19 cellular contexts compared by ENCODE assay signal in genomic region chr3:18135083-18135814, GRCh38.
DNase-seq lines count a peak whose midpoint lies in the region; ATAC-seq and TF ChIP-seq lines count a peak whose summit lies in the region.
"Had no signal": no experiment of that assay in that cellular context is flagged by ENCODE, and none has a peak within 500 bp of the region (broad histone marks: within the 10 kb centered on the region; RNA-seq: fewer than 3 reads in every experiment).

No MANE protein-coding gene starts in this region.

- peak overlapping the region in 2 of 5 experiments; percentile 18 to 51 for H3K4me3 Mint-ChIP-seq in brain
- H3K4me3 Mint-ChIP-seq in CD4-positive, alpha-beta T cell, result no peak overlapping the region
- no peak overlapping the region for H3K4me3 Mint-ChIP-seq in activated CD4-positive, alpha-beta T cell treated with anti-CD3 and anti-CD28 coated beads, Interleukin-2, amount 10 ng/mL, durations not matched to agents 7 days and 5 days
- H3K4me3 Mint-ChIP-seq: nephron had no signal

- no peaks in the 10 kb centered on the region for H3K36me3 Mint-ChIP-seq in brain
- no peaks in the 10 kb centered on the region for H3K36me3 Mint-ChIP-seq in CD4-positive, alpha-beta T cell (ENCODE audit: low read depth)
- no peaks in the 10 kb centered on the region for H3K36me3 Mint-ChIP-seq in activated CD4-positive, alpha-beta T cell treated with anti-CD3 and anti-CD28 coated beads, Interleukin-2, amount 10 ng/mL, durations not matched to agents 7 days and 5 days (ENCODE audit: low read depth)

- H3K9me3 ChIP-seq in HUES48 (ENCODE audit: control insufficient read depth, insufficient read depth, low read length), result no peaks in the 10 kb centered on the region
- H3K9me3 ChIP-seq in CD4-positive, alpha-beta T cell (ENCODE audit: control insufficient read depth, low read length), result no peaks in the 10 kb centered on the region
- H3K9me3 ChIP-seq: vagina had no signal

- no peak for ATAC-seq in CD4-positive, alpha-beta T cell (ENCODE audit: poor library complexity)

- no peak overlapping the region for H3K9ac ChIP-seq in HUES48 (ENCODE audit: low read depth, low read length)

- peaks cover 10% of the 10 kb centered on the region for H3K4me1 ChIP-seq in HUES48 (ENCODE audit: control insufficient read depth, insufficient read depth, low read length)
- H3K4me1 ChIP-seq: vagina had no signal

- H3K4me1 Mint-ChIP-seq in brain, result peaks cover 29% of the 10 kb centered on the region
- H3K4me1 Mint-ChIP-seq in CD4-positive, alpha-beta T cell (ENCODE audit: low read depth), result no peaks in the 10 kb centered on the region
- H3K4me1 Mint-ChIP-seq in activated CD4-positive, alpha-beta T cell treated with anti-CD3 and anti-CD28 coated beads, Interleukin-2, amount 10 ng/mL, durations not matched to agents 7 days and 5 days, result no peaks in the 10 kb centered on the region
- H3K4me1 Mint-ChIP-seq: nephron had no signal

- no peaks in the 10 kb centered on the region for H3K9me3 Mint-ChIP-seq in brain
- no peaks in the 10 kb centered on the region for H3K9me3 Mint-ChIP-seq in CD4-positive, alpha-beta T cell
- no peaks in the 10 kb centered on the region for H3K9me3 Mint-ChIP-seq in activated CD4-positive, alpha-beta T cell treated with anti-CD3 and anti-CD28 coated beads, Interleukin-2, amount 10 ng/mL, durations not matched to agents 7 days and 5 days
- H3K9me3 Mint-ChIP-seq: nephron had no signal

- H3K27ac Mint-ChIP-seq in brain, result peak overlapping the region in 3 of 5 experiments; percentile 18 to 91 (median 50)
- no peak overlapping the region for H3K27ac Mint-ChIP-seq in CD4-positive, alpha-beta T cell
- H3K27ac Mint-ChIP-seq in activated CD4-positive, alpha-beta T cell treated with anti-CD3 and anti-CD28 coated beads, Interleukin-2, amount 10 ng/mL, durations not matched to agents 7 days and 5 days, result no peak overlapping the region

- TF ChIP-seq CTCF in brain (conservative IDR thresholded peaks at IDR 0.05) (no peak), fibroblast of pulmonary artery (IDR thresholded peaks at IDR 0.05; ENCODE audit: low read length, missing control alignments) (no peak)
- TF ChIP-seq CTCF in CD4-positive, alpha-beta T cell (IDR thresholded peaks at IDR 0.05), result no peak

- intact Hi-C loops in CD4-positive, alpha-beta T cell (cut with DNase I, micrococcal nuclease), result no loop called here

- H3K4me3 ChIP-seq in HUES48 (ENCODE audit: low read depth, low read length) (no peak overlapping the region), fibroblast of pulmonary artery (replicated peaks; ENCODE audit: low read depth, low read length) (no peak overlapping the region)
- H3K4me3 ChIP-seq: vagina had no signal

- DNase-seq in fibroblast of pulmonary artery (ENCODE audit: low read depth) (peak; percentile 16), renal cortical epithelial cell (ENCODE audit: low read depth) (peak; percentile 44), GM03348 (ENCODE audit: low spot score) (no peak), NCI-H2196 (lab: John Stamatoyannopoulos, UW; ENCODE audit: unreplicated experiment) (no peak)
- DNase-seq in CD4-positive, alpha-beta T cell, result no peak
- no peak for DNase-seq in activated CD4-positive, alpha-beta T cell treated with anti-CD3 and anti-CD28 coated beads, Interleukin-2, amount 10 ng/mL, durations not matched to agents 7 days and 5 days
- DNase-seq: activated CD4-positive, alpha-beta T cell treated with anti-CD3 and anti-CD28 coated beads, Interleukin-2, amount 50 U/mL, for 4 hours; activated gamma-delta T cell treated with Interleukin-2 at 50 U/mL for 16 hours; effector memory CD4-positive, alpha-beta T cell; NCI-H2171; NCI-H526 treated with DMSO at 0.1 percent for 48 hours; SHP77 treated with DMSO at 0.1 percent for 48 hours; stimulated activated CD4-positive, alpha-beta T cell treated with anti-CD3 and anti-CD28 coated beads, Interleukin-15, amount 100 ng/mL, for 24 hours; T-helper 2 cell; WERI-Rb-1 had no signal

- H3K27ac ChIP-seq in HUES48 (ENCODE audit: low read depth, low read length), result peak overlapping the region; percentile 13
- H3K27ac ChIP-seq in CD4-positive, alpha-beta T cell (ENCODE audit: low read depth, low read length), result no peak overlapping the region
- H3K27ac ChIP-seq: vagina, WERI-Rb-1 had no signal

- no peaks in the 10 kb centered on the region for H3K27me3 ChIP-seq in HUES48 (ENCODE audit: control insufficient read depth, insufficient read depth, low read length)
- H3K27me3 ChIP-seq in CD4-positive, alpha-beta T cell (ENCODE audit: control insufficient read depth, insufficient read depth, low read length), result no peaks in the 10 kb centered on the region
- H3K27me3 ChIP-seq: vagina had no signal

- CTCF ChIA-PET in CD4-positive, alpha-beta T cell (lab: Charles Lee), result interaction anchor here (0.9 kb wide), 1 partner anchor 14 kb away, joined by 3 read pairs; no protein-coding TSS in a partner anchor
- CTCF ChIA-PET in activated CD4-positive, alpha-beta T cell treated with anti-CD3 and anti-CD28 coated beads, Interleukin-2, amount 10 ng/mL, durations not matched to agents 7 days and 5 days (lab: Charles Lee), result no interaction called here

- peaks cover 7% of the 10 kb centered on the region for H3K27me3 Mint-ChIP-seq in brain
- H3K27me3 Mint-ChIP-seq in CD4-positive, alpha-beta T cell, result no peaks in the 10 kb centered on the region
- H3K27me3 Mint-ChIP-seq in activated CD4-positive, alpha-beta T cell treated with anti-CD3 and anti-CD28 coated beads, Interleukin-2, amount 10 ng/mL, durations not matched to agents 7 days and 5 days, result no peaks in the 10 kb centered on the region

- POLR2A ChIA-PET in CD4-positive, alpha-beta T cell (lab: Charles Lee), result no interaction called here
- POLR2A ChIA-PET in activated CD4-positive, alpha-beta T cell treated with anti-CD3 and anti-CD28 coated beads, Interleukin-2, amount 10 ng/mL, durations not matched to agents 7 days and 5 days (lab: Charles Lee), result no interaction called here

- H3K36me3 ChIP-seq in HUES48 (ENCODE audit: control insufficient read depth, insufficient read depth, low read length), result no peaks in the 10 kb centered on the region
- H3K36me3 ChIP-seq: vagina, WERI-Rb-1 had no signal

Comparison
In these comparisons a context has a peak if more than half of its experiments do, and no peak if none do; other contexts are left out.
1. H3K27ac Mint-ChIP-seq: peak in brain (3 of 5); none in CD4-positive, alpha-beta T cell (single experiment) and activated CD4-positive, alpha-beta T cell treated with anti-CD3 and anti-CD28 coated beads, Interleukin-2, amount 10 ng/mL, durations not matched to agents 7 days and 5 days (single experiment).
2. DNase-seq: peak in fibroblast of pulmonary artery (single experiment) and renal cortical epithelial cell (single experiment); none in GM03348 (single experiment), CD4-positive, alpha-beta T cell (0 of 10), activated CD4-positive, alpha-beta T cell treated with anti-CD3 and anti-CD28 coated beads, Interleukin-2, amount 10 ng/mL, durations not matched to agents 7 days and 5 days (single experiment) and NCI-H2196 (single experiment).